18 cellular contexts compared by ENCODE assay signal in genomic region chr12:59811991-59812390, GRCh38.
DNase-seq lines count a peak whose midpoint lies in the region; ATAC-seq and TF ChIP-seq lines count a peak whose summit lies in the region.
"Had no signal": no experiment of that assay in that cellular context is flagged by ENCODE, and none has a peak within 500 bp of the region (broad histone marks: within the 10 kb centered on the region; RNA-seq: fewer than 3 reads in every experiment).

No MANE protein-coding gene starts in this region.

- H2BK5ac ChIP-seq in mesenchymal stem cell (ENCODE audit: low read depth, low read length, poor library complexity, severe bottlenecking): no peak overlapping the region

- no peak overlapping the region for H3K4me2 ChIP-seq in Karpas-422 (ENCODE audit: low read depth, low read length, poor library complexity, severe bottlenecking)
- H3K4me2 ChIP-seq in mesenchymal stem cell (ENCODE audit: low read length, poor library complexity, severe bottlenecking): no peak overlapping the region

- H3K27ac ChIP-seq in Karpas-422 (ENCODE audit: low read length) (no peak overlapping the region), mesenchymal stem cell (ENCODE audit: low read length, poor library complexity, severe bottlenecking) (no peak overlapping the region), thyroid gland (no peak overlapping the region)

- no peak for TF ChIP-seq CTCF in thyroid gland (IDR thresholded peaks at IDR 0.05)
- TF ChIP-seq CTCF in omental fat pad (IDR thresholded peaks at IDR 0.05): no peak

- H4K20me1 ChIP-seq in Karpas-422 (ENCODE audit: insufficient read depth, low read depth, low read length): no peaks in the 10 kb centered on the region

- H3K9me3 ChIP-seq in Karpas-422 (ENCODE audit: low read length): no peaks in the 10 kb centered on the region
- peaks cover 1% of the 10 kb centered on the region for H3K9me3 ChIP-seq in mesenchymal stem cell (ENCODE audit: control insufficient read depth, low read length)
- no peaks in the 10 kb centered on the region for H3K9me3 ChIP-seq in thyroid gland

- H3K27me3 ChIP-seq in Karpas-422 (ENCODE audit: low read length): no peaks in the 10 kb centered on the region
- H3K27me3 ChIP-seq in mesenchymal stem cell (ENCODE audit: control insufficient read depth in 1 of 2, insufficient read depth in 1 of 2, low read length in 2 of 2): no peaks in the 10 kb centered on the region
- no peaks in the 10 kb centered on the region for H3K27me3 ChIP-seq in thyroid gland

- no peak overlapping the region for H3K14ac ChIP-seq in mesenchymal stem cell (ENCODE audit: low read length in 2 of 2)

- intact Hi-C loops in thyroid gland (cut with DNase I): no loop called here

- H3K18ac ChIP-seq in mesenchymal stem cell (ENCODE audit: low read depth in 1 of 2, low read length in 2 of 2): no peak overlapping the region

- H2BK120ac ChIP-seq in mesenchymal stem cell (ENCODE audit: low read depth, low read length): no peak overlapping the region

- no peak overlapping the region for H2AK5ac ChIP-seq in mesenchymal stem cell (ENCODE audit: low read length, severe bottlenecking)

- no peak for TF ChIP-seq POLR2A in thyroid gland (IDR thresholded peaks at IDR 0.05)

- H3K79me1 ChIP-seq in mesenchymal stem cell (replicated peaks; ENCODE audit: low read length, poor library complexity, severe bottlenecking): no peaks in the 10 kb centered on the region

- no peak overlapping the region for H3K23ac ChIP-seq in mesenchymal stem cell (ENCODE audit: low read length in 2 of 2)

- H3K79me2 ChIP-seq in Karpas-422 (ENCODE audit: low read length): no peaks in the 10 kb centered on the region

- H2BK15ac ChIP-seq in mesenchymal stem cell (ENCODE audit: low read depth, poor library complexity, severe bottlenecking): no peak overlapping the region

- no peak overlapping the region for H2BK12ac ChIP-seq in mesenchymal stem cell (ENCODE audit: low read length in 2 of 2)

- no peak overlapping the region for H4K91ac ChIP-seq in mesenchymal stem cell (ENCODE audit: low read length)

- H3K4me1 ChIP-seq in Karpas-422 (ENCODE audit: low read length) (peaks cover 3% of the 10 kb centered on the region), mesenchymal stem cell (ENCODE audit: control insufficient read depth, insufficient read depth, low read depth, low read length) (no peaks in the 10 kb centered on the region), thyroid gland (no peaks in the 10 kb centered on the region)

- H3K4me3 ChIP-seq in Karpas-422 (ENCODE audit: low read length) (no peak overlapping the region), mesenchymal stem cell (ENCODE audit: insufficient read depth in 1 of 2, low read depth in 1 of 2, low read length in 2 of 2) (no peak overlapping the region), thyroid gland (replicated peaks in 1 of 3) (no peak overlapping the region)
- H3K4me3 ChIP-seq: K562 had no signal

- peak; percentile 2 for DNase-seq in DMS114 treated with DMSO at 0.1 percent for 48 hours (lab: John Stamatoyannopoulos, UW; ENCODE audit: unreplicated experiment)
- DNase-seq in Karpas-422: peak; percentile 27
- DNase-seq in mesenchymal stem cell: no peak
- DNase-seq in thyroid gland: no peak
- no peak for DNase-seq in omental fat pad (ENCODE audit: low spot score)
- DNase-seq: 8988T; C1 segment of cervical spinal cord; CD4-positive, CD25-positive, alpha-beta regulatory T cell; CD8-positive, alpha-beta memory T cell; COR-L47; DMS 273 treated with DMSO at 0.1 percent for 48 hours; GDM1; HFFc6; IMR-90 had no signal

- H3K36me3 ChIP-seq in Karpas-422 (ENCODE audit: insufficient read depth, low read length) (no peaks in the 10 kb centered on the region), mesenchymal stem cell (ENCODE audit: control insufficient read depth in 1 of 2, insufficient read depth in 2 of 2, low read depth in 1 of 2, low read length in 2 of 2) (no peaks in the 10 kb centered on the region), thyroid gland (no peaks in the 10 kb centered on the region)

- ATAC-seq in GM19328 (IDR thresholded peaks at IDR 0.05; ENCODE audit: unreplicated experiment) (no peak), GM21367 (IDR thresholded peaks at IDR 0.05; ENCODE audit: unreplicated experiment) (no peak), omental fat pad (ENCODE audit: low FRiP score) (no peak)
- ATAC-seq: HCT116, K562 had no signal

- H3K9ac ChIP-seq in Karpas-422 (ENCODE audit: low read length): no peak overlapping the region
- H3K9ac ChIP-seq in mesenchymal stem cell (ENCODE audit: low read length): no peak overlapping the region

- 97% methylated on average over 14 of the region's 14 CpGs for WGBS in mesenchymal stem cell
- 92 to 97% methylated on average over 14 of the region's 14 CpGs for WGBS in thyroid gland, 2 donors

- H3K9me2 ChIP-seq in Karpas-422 (replicated peaks; ENCODE audit: insufficient read depth, low read length): no peaks in the 10 kb centered on the region

- H3K4ac ChIP-seq in mesenchymal stem cell (ENCODE audit: low read depth in 1 of 2, low read length in 2 of 2): no peak overlapping the region

- peak overlapping the region; percentile 30 for H4K8ac ChIP-seq in mesenchymal stem cell (ENCODE audit: low read length)

- H2AFZ ChIP-seq in Karpas-422 (ENCODE audit: low read length): no peak overlapping the region
- no peak overlapping the region for H2AFZ ChIP-seq in mesenchymal stem cell (ENCODE audit: low read depth, low read length)

Comparison
In these comparisons a context has a peak if more than half of its experiments do, and no peak if none do; other contexts are left out.
1. DNase-seq: peak in DMS114 treated with DMSO at 0.1 percent for 48 hours (single experiment) and Karpas-422 (single experiment); none in mesenchymal stem cell (single experiment), thyroid gland (0 of 2) and omental fat pad (single experiment).